6 cellular contexts compared by ENCODE assay signal in genomic region chr13:55820817-55821216, GRCh38.
"Had no signal": no experiment of that assay in that cellular context is flagged by ENCODE, and none has a peak within 500 bp of the region (broad histone marks: within the 10 kb centered on the region; RNA-seq: fewer than 3 reads in every experiment).

No MANE protein-coding gene starts in this region.

- H3K9ac ChIP-seq: GM23248 had no signal

- H3K27ac ChIP-seq: GM23248 had no signal

- H3K9me3 ChIP-seq: HAP-1 had no signal

- H3K4me1 ChIP-seq: HAP-1 had no signal

- FAIRE-seq: HTR-8/SVneo had no signal

- H3K4me3 ChIP-seq: GM23248, HAP-1 had no signal

- DNase-seq: GM23248, GOT3, H7, KBM-7 had no signal

- H2AFZ ChIP-seq: GM23248 had no signal

- H3K36me3 ChIP-seq: HAP-1 had no signal
